In the genomic region with DNA sequence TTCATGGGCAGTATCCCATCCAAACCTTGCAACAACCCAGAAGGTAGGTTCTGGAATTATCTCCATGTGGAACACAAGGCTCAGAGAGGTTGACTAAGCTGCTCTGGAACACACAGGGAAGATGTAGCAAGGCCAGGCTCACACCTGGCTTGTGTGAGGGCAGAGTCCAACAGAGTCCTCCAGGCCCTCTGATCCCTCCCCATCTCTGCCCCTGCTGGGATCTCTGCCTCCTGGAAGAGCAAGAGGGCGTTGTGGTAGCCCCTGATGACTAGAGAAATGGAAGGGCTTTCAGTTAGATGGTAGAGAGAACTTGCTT, we compare ENCODE assay signal across 23 cellular contexts. TPM values are rescaled to one million over a fixed set of nuclear protein-coding genes. Genes with fewer than 3 reads are reported as not detected.
DNase-seq lines count a peak whose midpoint lies in the region; ATAC-seq, FAIRE-seq and TF ChIP-seq lines count a peak whose summit lies in the region.
"Had no signal": no experiment of that assay in that cellular context is flagged by ENCODE, and none has a peak within 500 bp of the region (broad histone marks: within the 10 kb centered on the region; RNA-seq: fewer than 3 reads in every experiment).

No MANE protein-coding gene starts in this region.

- FAIRE-seq in small intestine (lab: Jason Lieb, UNC) = no peak
- FAIRE-seq: GM12892, GM19239, RCC 7860 had no signal

- 0 to 64% (median 40%) methylated on average over 1 of the region's 1 CpG for WGBS in small intestine, 3 donors
- 70% methylated on average over 1 of the region's 1 CpG for whole genome bisulfite sequencing in right cardiac atrium

- no peaks in the 10 kb centered on the region for H3K27me3 ChIP-seq in CD4-positive, CD25-positive, alpha-beta regulatory T cell (ENCODE audit: control insufficient read depth, insufficient read depth, low read length)
- H3K27me3 ChIP-seq in small intestine (ENCODE audit: control insufficient read depth in 2 of 2, insufficient read depth in 2 of 2, low read length in 2 of 2) = no peaks in the 10 kb centered on the region
- H3K27me3 ChIP-seq in right cardiac atrium (ENCODE audit: control insufficient read depth, insufficient read depth) = no peaks in the 10 kb centered on the region

- H3K36me3 Mint-ChIP-seq in CD4-positive, CD25-positive, alpha-beta regulatory T cell = no peaks in the 10 kb centered on the region

- no peak overlapping the region for H3K4me3 ChIP-seq in CD4-positive, CD25-positive, alpha-beta regulatory T cell (ENCODE audit: low read depth, low read length)
- H3K4me3 ChIP-seq in small intestine (ENCODE audit: low read depth in 1 of 2, low read length in 2 of 2) = no peak overlapping the region
- no peak overlapping the region for H3K4me3 ChIP-seq in right cardiac atrium (ENCODE audit: low read length)
- H3K4me3 ChIP-seq: MG63, SJSA1 had no signal

- no peak overlapping the region for H3K27ac ChIP-seq in CD4-positive, CD25-positive, alpha-beta regulatory T cell (ENCODE audit: insufficient read depth, low read length, poor library complexity, severe bottlenecking)
- H3K27ac ChIP-seq in VCaP (0 out of 2 replicates have a peak overlapping the region, but pooled peaks have one; percentile 96), small intestine (ENCODE audit: low read depth in 1 of 2, low read length in 1 of 2) (no peak overlapping the region), right cardiac atrium (ENCODE audit: low read length) (no peak overlapping the region)
- H3K27ac ChIP-seq: SJSA1 had no signal

- H3K9me3 ChIP-seq in CD4-positive, CD25-positive, alpha-beta regulatory T cell (ENCODE audit: control insufficient read depth in 2 of 2, low read length in 2 of 2) = no peaks in the 10 kb centered on the region
- H3K9me3 ChIP-seq in small intestine (ENCODE audit: control insufficient read depth, low read depth) (no peaks in the 10 kb centered on the region), right cardiac atrium (ENCODE audit: control insufficient read depth, low read length) (no peaks in the 10 kb centered on the region)
- H3K9me3 ChIP-seq: Caco-2, MG63, SJSA1 had no signal

- H3K9me3 Mint-ChIP-seq in CD4-positive, CD25-positive, alpha-beta regulatory T cell = no peaks in the 10 kb centered on the region
- H3K9me3 Mint-ChIP-seq: CD4-positive, alpha-beta memory T cell had no signal

- H3K4me1 ChIP-seq in CD4-positive, CD25-positive, alpha-beta regulatory T cell (ENCODE audit: control insufficient read depth, insufficient read depth, low read length, poor library complexity, severe bottlenecking) = peaks cover 30% of the 10 kb centered on the region
- H3K4me1 ChIP-seq in small intestine (ENCODE audit: control insufficient read depth in 2 of 2, insufficient read depth in 1 of 2, low read depth in 1 of 2, low read length in 1 of 2) (peaks cover 2 to 3% of the 10 kb centered on the region in 2 donors), right cardiac atrium (ENCODE audit: control insufficient read depth, insufficient read depth, low read length) (no peaks in the 10 kb centered on the region)

- H3K4me1 Mint-ChIP-seq in CD4-positive, CD25-positive, alpha-beta regulatory T cell = peaks cover 8 to 28% (median 18%) of the 10 kb centered on the region in 4 donors

- DNase-seq in DMS53 (lab: John Stamatoyannopoulos, UW) = peak; percentile 28
- DNase-seq in DMS53 treated with DMSO at 0.1 percent for 48 hours (lab: John Stamatoyannopoulos, UW; ENCODE audit: unreplicated experiment) = no peak
- no peak for DNase-seq in CD4-positive, CD25-positive, alpha-beta regulatory T cell
- peak; percentile 60 for DNase-seq in small intestine
- no peak for DNase-seq in right cardiac atrium
- no peak for DNase-seq in KBM-7
- DNase-seq: ACHN, Caco-2, DMS 273 treated with DMSO at 0.1 percent for 48 hours, DND-41, MG63, NCI-H1105 treated with DMSO at 0.1 percent for 48 hours, NCI-H1930, NCI-H774 had no signal

- no peaks in the 10 kb centered on the region for H3K36me3 ChIP-seq in CD4-positive, CD25-positive, alpha-beta regulatory T cell (ENCODE audit: control insufficient read depth, insufficient read depth, low read length)
- H3K36me3 ChIP-seq in small intestine (ENCODE audit: control insufficient read depth in 2 of 2, insufficient read depth in 2 of 2, low read length in 2 of 2) = no peaks in the 10 kb centered on the region
- H3K36me3 ChIP-seq: MG63, SJSA1 had no signal

- in situ Hi-C loops in KBM-7 (cut with MboI; ENCODE audit: low pct_unique_long_range_greater_than_20kb, low sequenced_read_pairs) = no loop called here

- no peak for ATAC-seq in CD4-positive, CD25-positive, alpha-beta regulatory T cell (ENCODE audit: low read depth in 2 of 2)
- no peak for ATAC-seq in right cardiac atrium

- no peak overlapping the region for H3K27ac Mint-ChIP-seq in CD4-positive, CD25-positive, alpha-beta regulatory T cell

- peak overlapping the region in 3 of 4 donors; percentile 41 to 79 (median 47) for H3K4me3 Mint-ChIP-seq in CD4-positive, CD25-positive, alpha-beta regulatory T cell

- TF ChIP-seq CTCF in VCaP (conservative IDR thresholded peaks at IDR 0.05) = no peak

- intact Hi-C loops in right cardiac atrium (cut with DNase I) = loop anchor here (2.0 to 10.0 kb wide), 6 partner anchors 42 to 135 kb away; no protein-coding TSS in a partner anchor

- peaks cover 48% of the 10 kb centered on the region for H3K27me3 Mint-ChIP-seq in CD4-positive, CD25-positive, alpha-beta regulatory T cell

RNA-seq across cellular contexts. Expression of a gene that starts 7.0 kb away (rescaled TPM):
- total RNA-seq in CD4-positive, CD25-positive, alpha-beta regulatory T cell = not detected
- polyA plus RNA-seq in CD4-positive, CD25-positive, alpha-beta regulatory T cell = not detected
- polyA plus RNA-seq in small intestine (100 to 1,000 TPM in 1 of 3 donors, 10 to 100 TPM in 2; 44.9 to 266 (median 46.7) TPM), right cardiac atrium (4.4 TPM)
- 1 to 10 TPM; 2.0 to 6.6 (median 2.4) TPM for total RNA-seq in right cardiac atrium
- total RNA-seq: Caco-2; CD4-positive, alpha-beta memory T cell; LHCN-M2; SJSA1 had no signal
- polyA plus RNA-seq: BJ; CD4-positive, alpha-beta memory T cell had no signal

RNA-seq across cellular contexts. Expression of a gene that starts 12.0 kb away (rescaled TPM):
- not detected for total RNA-seq in CD4-positive, CD25-positive, alpha-beta regulatory T cell
- polyA plus RNA-seq in CD4-positive, CD25-positive, alpha-beta regulatory T cell = not detected
- under 1 TPM in 2 of 3 donors, not detected in 1; 0.04 to 0.27 TPM for polyA plus RNA-seq in small intestine
- total RNA-seq in right cardiac atrium = not detected
- not detected for polyA plus RNA-seq in right cardiac atrium
- total RNA-seq: Caco-2; CD4-positive, alpha-beta memory T cell; H7; LHCN-M2; SJSA1 had no signal
- polyA plus RNA-seq: BJ had no signal

RNA-seq across cellular contexts. Expression of a gene that starts 17.2 kb away (rescaled TPM):
- total RNA-seq in CD4-positive, CD25-positive, alpha-beta regulatory T cell = 95.9 TPM
- 10 to 100 TPM; 45.4 to 48.6 (median 46.5) TPM for polyA plus RNA-seq in CD4-positive, CD25-positive, alpha-beta regulatory T cell
- 10 to 100 TPM; 56.0 to 80.2 (median 72.0) TPM for polyA plus RNA-seq in small intestine
- total RNA-seq in right cardiac atrium = 10 to 100 TPM; 19.2 to 26.2 (median 22.9) TPM
- 22.7 TPM for polyA plus RNA-seq in right cardiac atrium

RNA-seq across cellular contexts. Expression of a gene that starts 45.4 kb away (rescaled TPM):
- 3.4 TPM for total RNA-seq in CD4-positive, CD25-positive, alpha-beta regulatory T cell
- polyA plus RNA-seq in CD4-positive, CD25-positive, alpha-beta regulatory T cell = under 1 TPM in 1 of 4 donors, not detected in 3; 0.07 TPM
- polyA plus RNA-seq in small intestine (10 to 100 TPM in 1 of 3 donors, 1 to 10 TPM in 1, under 1 TPM in 1; 0.85 to 27.6 (median 5.4) TPM), right cardiac atrium (4,928 TPM)
- 1,000 to 10,000 TPM; 2,357 to 4,356 (median 2,957) TPM for total RNA-seq in right cardiac atrium

RNA-seq across cellular contexts. Expression of a gene that starts 48.5 kb away (rescaled TPM):
- 1.2 TPM for total RNA-seq in CD4-positive, CD25-positive, alpha-beta regulatory T cell
- polyA plus RNA-seq in CD4-positive, CD25-positive, alpha-beta regulatory T cell = not detected
- polyA plus RNA-seq in small intestine = 1 to 10 TPM; 3.4 to 7.8 (median 6.5) TPM
- 10 to 100 TPM; 18.1 to 39.6 (median 21.3) TPM for total RNA-seq in right cardiac atrium
- polyA plus RNA-seq in right cardiac atrium = 32.7 TPM
- total RNA-seq: Caco-2, SJSA1 had no signal
- polyA plus RNA-seq: BJ; CD4-positive, alpha-beta memory T cell had no signal

Comparison
In these comparisons a context has a peak if more than half of its experiments do, and no peak if none do; other contexts are left out.
1. DNase-seq: peak in DMS53 (single experiment) and small intestine (single experiment); none in DMS53 treated with DMSO at 0.1 percent for 48 hours (single experiment), CD4-positive, CD25-positive, alpha-beta regulatory T cell (0 of 3), right cardiac atrium (0 of 3) and KBM-7 (single experiment).